ENCODE assay signal across 14 cellular contexts in genomic region chr19:5788422-5788821, GRCh38.
"Had no signal": no experiment of that assay in that cellular context is flagged by ENCODE, and none has a peak within 500 bp of the region (broad histone marks: within the 10 kb centered on the region; RNA-seq: fewer than 3 reads in every experiment).

No MANE protein-coding gene starts in this region.

- ATAC-seq: gastroesophageal sphincter; left cardiac atrium; stimulated activated memory B cell treated with anti-CD40 and anti-IgM and Interleukin-4, amounts not matched to agents 10 μg/mL and 1 μg/mL and 100 μg/mL, for 72 hours had no signal

- H3K4me3 Mint-ChIP-seq: activated CD4-positive, alpha-beta T cell treated with anti-CD3 and anti-CD28 coated beads, Interleukin-2, amount 10 ng/mL, durations not matched to agents 24 days and 14 days; mesothelial cell of epicardium; stimulated activated memory B cell treated with anti-CD40 and anti-IgM and Interleukin-4, amounts not matched to agents 10 μg/mL and 1 μg/mL and 100 μg/mL, for 72 hours had no signal

- H3K27ac Mint-ChIP-seq: activated CD4-positive, alpha-beta T cell treated with anti-CD3 and anti-CD28 coated beads, Interleukin-2, amount 10 ng/mL, durations not matched to agents 24 days and 14 days; mesothelial cell of epicardium; stimulated activated memory B cell treated with anti-CD40 and anti-IgM and Interleukin-4, amounts not matched to agents 10 μg/mL and 1 μg/mL and 100 μg/mL, for 72 hours had no signal

- H3K9me3 Mint-ChIP-seq: stimulated activated memory B cell treated with anti-CD40 and anti-IgM and Interleukin-4, amounts not matched to agents 10 μg/mL and 1 μg/mL and 100 μg/mL, for 72 hours had no signal

- H3K27me3 Mint-ChIP-seq: activated CD4-positive, alpha-beta T cell treated with anti-CD3 and anti-CD28 coated beads, Interleukin-2, amount 10 ng/mL, durations not matched to agents 24 days and 14 days; stimulated activated memory B cell treated with anti-CD40 and anti-IgM and Interleukin-4, amounts not matched to agents 10 μg/mL and 1 μg/mL and 100 μg/mL, for 72 hours had no signal

- DNase-seq: activated CD4-positive, alpha-beta T cell treated with anti-CD3 and anti-CD28 coated beads, Interleukin-2, amount 10 ng/mL, durations not matched to agents 24 days and 14 days; activated CD4-positive, CD25-positive, alpha-beta regulatory T cell; activated CD8-positive, alpha-beta memory T cell treated with anti-CD3 and anti-CD28 coated beads for 24 hours; activated effector memory CD4-positive, alpha-beta T cell treated with anti-CD3 and anti-CD28 coated beads, Interleukin-2, amount 50 U/mL, for 16 hours; adrenal gland; left cardiac atrium; posterior cingulate gyrus; retina; T-helper 2 cell; tibial artery; uterus had no signal
